In the genomic region with DNA sequence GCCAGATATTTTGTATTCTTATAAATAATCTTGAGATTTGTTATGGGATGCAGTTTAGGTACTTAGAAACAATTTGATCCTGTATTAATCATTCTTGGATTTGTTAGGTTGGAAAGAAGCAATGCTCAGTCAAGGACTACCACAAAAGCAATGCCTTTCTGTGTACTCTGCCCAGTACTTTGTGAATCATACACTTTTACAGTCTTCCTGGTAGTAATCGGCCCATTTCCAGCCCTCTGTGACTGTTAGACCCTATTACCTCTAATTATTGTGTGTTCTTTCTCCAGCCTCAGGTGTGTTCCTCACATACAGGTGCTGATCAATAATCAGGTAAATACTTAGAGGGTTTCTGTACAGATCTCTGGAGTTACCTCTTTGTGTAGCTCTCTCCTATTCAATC, we compare ENCODE assay signal across 23 cellular contexts.
"Had no signal": no experiment of that assay in that cellular context is flagged by ENCODE, and none has a peak within 500 bp of the region (broad histone marks: within the 10 kb centered on the region; RNA-seq: fewer than 3 reads in every experiment).

No MANE protein-coding gene starts in this region.

- DNase-seq: activated CD4-positive, alpha-beta T cell treated with anti-CD3 and anti-CD28 coated beads, Interleukin-2, amount 10 ng/mL, durations not matched to agents 24 days and 14 days; activated CD4-positive, CD25-positive, alpha-beta regulatory T cell; activated CD8-positive, alpha-beta T cell treated with anti-CD3 and anti-CD28 coated beads for 36 hours; activated naive CD4-positive, alpha-beta T cell treated with Interleukin-2 at 50 U/mL for 16 hours; activated naive CD8-positive, alpha-beta T cell treated with anti-CD3 and anti-CD28 coated beads, Interleukin-2, amount 10 ng/mL, durations not matched to agents 7 days and 5 days; activated T-cell treated with anti-CD3 and anti-CD28 coated beads, Interleukin-2, amount 50 U/mL, for 1 hour; amygdala; body of pancreas; central memory CD4-positive, alpha-beta T cell; erythroblast; gastrocnemius medialis; head of caudate nucleus; kidney; midbrain; nephron progenitor cell; occipital lobe; posterior cingulate gyrus; stimulated activated naive CD8-positive, alpha-beta T cell treated with anti-CD3 and anti-CD28 coated beads, Interleukin-15, Interleukin-2, amounts not matched to agents 100 U/mL and 50 U/mL, for 24 hours; T1000; transverse colon had no signal

- H3K27me3 ChIP-seq: body of pancreas, gastrocnemius medialis, suprapubic skin, transverse colon, vagina had no signal

- H3K9me3 ChIP-seq: gastrocnemius medialis had no signal

- H3K36me3 ChIP-seq: gastrocnemius medialis, suprapubic skin, transverse colon, vagina had no signal

- H3K27ac ChIP-seq: body of pancreas, gastrocnemius medialis, suprapubic skin, transverse colon, vagina had no signal

- H3K4me3 ChIP-seq: body of pancreas, gastrocnemius medialis, suprapubic skin, transverse colon, vagina had no signal

- ATAC-seq: activated CD8-positive, alpha-beta T cell treated with anti-CD3 and anti-CD28 coated beads for 36 hours; body of pancreas; gastrocnemius medialis; left lobe of liver; stimulated activated naive CD8-positive, alpha-beta T cell treated with anti-CD3 and anti-CD28 coated beads, Interleukin-15, Interleukin-2, amounts not matched to agents 100 U/mL and 50 U/mL, for 24 hours had no signal

- H3K4me1 ChIP-seq: body of pancreas, gastrocnemius medialis, suprapubic skin, transverse colon, vagina had no signal
